8 cellular contexts compared by ENCODE assay signal in the genomic region with DNA sequence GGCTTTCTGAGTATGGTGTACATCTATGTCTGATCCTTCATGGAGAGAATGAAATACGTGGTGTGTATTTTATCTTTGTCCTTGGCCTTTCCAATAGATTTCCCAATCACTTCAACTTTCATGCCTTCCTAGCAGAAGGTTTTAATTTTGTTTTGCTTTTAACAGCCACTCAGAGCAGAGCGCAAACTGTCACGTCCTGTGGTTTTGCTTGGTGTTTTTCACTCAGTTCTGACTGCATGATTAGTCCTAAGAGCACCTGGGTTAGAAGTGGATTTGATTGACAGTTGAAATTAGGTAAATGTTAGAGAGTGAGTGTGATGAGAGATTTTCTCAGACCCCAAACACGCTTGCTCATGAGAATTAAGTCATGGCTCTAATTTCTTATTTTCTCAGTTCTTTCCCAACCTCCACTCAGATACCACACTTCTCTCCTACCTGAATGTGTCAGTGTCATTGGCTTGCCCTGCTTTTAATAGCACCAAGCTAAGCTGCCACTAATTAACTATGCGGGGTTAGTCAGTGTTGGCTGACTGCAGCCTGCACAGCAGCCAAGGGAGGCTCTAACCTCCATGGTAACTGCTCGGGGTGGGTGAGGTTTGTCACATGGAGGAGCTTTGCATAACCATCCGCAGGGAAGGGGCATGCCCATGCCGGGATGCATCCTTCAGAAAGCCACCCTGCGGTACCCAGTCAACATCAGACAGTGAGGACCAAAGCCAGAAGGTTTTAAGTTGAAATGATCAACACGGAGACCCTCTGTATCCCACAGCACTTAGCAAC.
DNase-seq lines count a peak whose midpoint lies in the region; ATAC-seq and TF ChIP-seq lines count a peak whose summit lies in the region.

No MANE protein-coding gene starts in this region.

- POLR2A ChIA-PET in Caco-2 (lab: Charles Lee): no interaction called here

- no peak for TF ChIP-seq CTCF in GM10266 (IDR thresholded peaks at IDR 0.05; ENCODE audit: control insufficient read depth, insufficient read depth, low read depth, missing control alignments)
- TF ChIP-seq CTCF in Caco-2 (IDR thresholded peaks at IDR 0.05; ENCODE audit: insufficient read depth in 1 of 2, low read depth in 1 of 2, low read length in 1 of 2, severe bottlenecking in 1 of 2, unreplicated experiment in 1 of 2): no peak

- no peaks in the 10 kb centered on the region for H3K4me1 ChIP-seq in Caco-2

- H3K4me3 ChIP-seq in Caco-2 (ENCODE audit: low read depth, low read length): no peak overlapping the region

- no peaks in the 10 kb centered on the region for H3K27me3 Mint-ChIP-seq in Caco-2 (ENCODE audit: insufficient read depth, unreplicated experiment)

- CTCF ChIA-PET in Caco-2 (lab: Charles Lee): interaction anchor here (0.6 kb wide), 1 partner anchor 132 kb away, joined by 5 read pairs; no protein-coding TSS in a partner anchor

- no peak overlapping the region for H3K4me3 Mint-ChIP-seq in Caco-2 (ENCODE audit: unreplicated experiment)

- no peak overlapping the region for H3K27ac Mint-ChIP-seq in Caco-2 (ENCODE audit: unreplicated experiment)

- H3K36me3 Mint-ChIP-seq in Caco-2 (ENCODE audit: insufficient read depth, unreplicated experiment): peaks cover 12% of the 10 kb centered on the region

- ATAC-seq in GM19452 (IDR thresholded peaks at IDR 0.05; ENCODE audit: unreplicated experiment) (peak; percentile 87), HG03439 (IDR thresholded peaks at IDR 0.05; ENCODE audit: unreplicated experiment) (peak; percentile 93)

- intact Hi-C loops in Caco-2 (cut with micrococcal nuclease; ENCODE audit: unreplicated experiment): no loop called here

- DNase-seq in GM10266 (ENCODE audit: extremely low spot score): peak; percentile 73
- DNase-seq in activated T-cell treated with anti-CD3 and anti-CD28 coated beads, Interleukin-2, amount 50 U/mL, for 48 hours: peak; percentile 41 to 46
- DNase-seq in left kidney (ENCODE audit: low read depth, low spot score): peak; percentile 61
- DNase-seq in NCI-H1105 treated with DMSO at 0.1 percent for 48 hours (lab: John Stamatoyannopoulos, UW): no peak
- DNase-seq in ecto neural progenitor cell (ENCODE audit: low spot score): no peak
- no peak for DNase-seq in Caco-2

- H3K27me3 ChIP-seq in Caco-2 (replicated peaks; ENCODE audit: control insufficient read depth, insufficient read depth, low read length): no peaks in the 10 kb centered on the region

- no peaks in the 10 kb centered on the region for H3K9me3 ChIP-seq in Caco-2

- BruUV-seq in Caco-2 (replicated peaks; lab: Mats Ljungman, UMichigan): no TSS peak

- no peaks in the 10 kb centered on the region for H3K9me3 Mint-ChIP-seq in Caco-2 (ENCODE audit: unreplicated experiment)

- H3K36me3 ChIP-seq in Caco-2 (ENCODE audit: control insufficient read depth, insufficient read depth, low read length): no peaks in the 10 kb centered on the region

- peaks cover 10% of the 10 kb centered on the region for H3K4me1 Mint-ChIP-seq in Caco-2 (ENCODE audit: low read depth, unreplicated experiment)

Comparison
In these comparisons a context has a peak if more than half of its experiments do, and no peak if none do; other contexts are left out.
1. DNase-seq: peak in GM10266 (single experiment), activated T-cell treated with anti-CD3 and anti-CD28 coated beads, Interleukin-2, amount 50 U/mL, for 48 hours (2 of 2) and left kidney (single experiment); none in NCI-H1105 treated with DMSO at 0.1 percent for 48 hours (single experiment), ecto neural progenitor cell (single experiment) and Caco-2 (0 of 2).